In genomic region chr22:23520875-23521441, GRCh38 we compare ENCODE assay signal across 8 cellular contexts. TPM values are rescaled to one million over a fixed set of nuclear protein-coding genes. Genes with fewer than 3 reads are reported as not detected.
DNase-seq lines count a peak whose midpoint lies in the region; ATAC-seq, FAIRE-seq and TF ChIP-seq lines count a peak whose summit lies in the region.

No MANE protein-coding gene starts in this region.

- 77% methylated on average over 28 of the region's 28 CpGs for WGBS in GM12878 (ENCODE audit: insufficient coverage, insufficient replicate concordance, low lambda C conversion rate, missing lambda C conversion rate)

- H3K9me3 ChIP-seq in HUES6 (ENCODE audit: control insufficient read depth, insufficient read depth, low read depth, low read length) (no peaks in the 10 kb centered on the region), GM12878 (replicated peaks; ENCODE audit: control insufficient read depth, insufficient read depth, low read length) (no peaks in the 10 kb centered on the region)

- peaks cover 29% of the 10 kb centered on the region for H3K27me3 ChIP-seq in HUES6 (ENCODE audit: control insufficient read depth, insufficient read depth, low read length)
- peaks cover 4% of the 10 kb centered on the region in 2 experiments; a peak in 3 of 4 replicates for H3K27me3 ChIP-seq in GM12878 (replicated peaks in 1 of 2; ENCODE audit: control insufficient read depth in 2 of 2, insufficient read depth in 2 of 2, low read length in 1 of 2)

- DNase-seq in AG09319 (ENCODE audit: extremely low read depth, low read depth) (peak; percentile 4), GM12878 (ENCODE audit: low read depth, low spot score) (no peak), immature natural killer cell (no peak), GM19240 (ENCODE audit: insufficient read length, low spot score) (no peak), NCI-H1436 (lab: John Stamatoyannopoulos, UW) (no peak)
- no peak for DNase-seq in stimulated activated naive CD8-positive, alpha-beta T cell treated with anti-CD3 and anti-CD28 coated beads, Interleukin-15, amount 100 ng/mL, for 72 hours
- no peak for DNase-seq in stimulated activated CD4-positive, alpha-beta T cell treated with anti-CD3 and anti-CD28 coated beads, Interleukin-4, amount 100 ng/mL, for 4 hours

- H3K9ac ChIP-seq in HUES6 (ENCODE audit: low read length): peak overlapping the region; percentile 87
- H3K9ac ChIP-seq in GM12878 (ENCODE audit: control insufficient read depth, insufficient read depth, low read length): no peak overlapping the region; the same call in 1 of the 2 replicates

- CTCF ChIA-PET in GM12878 (lab: Yijun Ruan, JAX): no interaction called here

- TF ChIP-seq POLR2A in GM12878 (IDR thresholded peaks at IDR 0.05; ENCODE audit: low read depth, low read length): no peak

- in situ Hi-C loops in GM12878 (cut with MboI): no loop called here

- peak overlapping the region; percentile 93 for H3K4me2 ChIP-seq in GM12878 (ENCODE audit: control insufficient read depth, insufficient read depth)

- peak overlapping the region in 5 of 6 donors; percentile 65 to 83 (median 78) for H3K27ac Mint-ChIP-seq in immature natural killer cell
- no peak overlapping the region for H3K27ac Mint-ChIP-seq in stimulated activated naive CD8-positive, alpha-beta T cell treated with anti-CD3 and anti-CD28 coated beads, Interleukin-15, amount 100 ng/mL, for 72 hours

- no peaks in the 10 kb centered on the region for H3K79me2 ChIP-seq in GM12878 (ENCODE audit: control insufficient read depth, insufficient read depth, low read length)

- intact Hi-C loops in GM12878 (cut with micrococcal nuclease; ENCODE audit: unreplicated experiment): no loop called here

- TF ChIP-seq CTCF in AG09319 (IDR thresholded peaks at IDR 0.05; ENCODE audit: low read depth, low read length) (no peak), GM12878 (IDR thresholded peaks at IDR 0.05 in 2 of 3, conservative IDR thresholded peaks at IDR 0.05 in 1 of 3; ENCODE audit: control insufficient read depth in 2 of 3, extremely low read depth in 1 of 3, insufficient read depth in 1 of 3, low read depth in 3 of 3, low read length in 3 of 3) (no peak)

- peaks cover 7 to 19% (median 16%) of the 10 kb centered on the region in 3 donors for H3K27me3 Mint-ChIP-seq in immature natural killer cell (ENCODE audit: low read depth in 3 of 3)
- peaks cover 41% of the 10 kb centered on the region for H3K27me3 Mint-ChIP-seq in stimulated activated naive CD8-positive, alpha-beta T cell treated with anti-CD3 and anti-CD28 coated beads, Interleukin-15, amount 100 ng/mL, for 72 hours

- POLR2A ChIA-PET in GM12878 (lab: Charles Lee): no interaction called here

- H3K27ac ChIP-seq in HUES6 (ENCODE audit: low read depth, low read length) (peak overlapping the region; percentile 94; the same call in 1 of the 2 replicates), GM12878 (ENCODE audit: control insufficient read depth, insufficient read depth) (no peak overlapping the region)

- BruUV-seq in GM12878 (replicated peaks; lab: Mats Ljungman, UMichigan): no TSS peak

- FAIRE-seq in GM12878 (lab: Jason Lieb, UNC): no peak

- H3K4me1 Mint-ChIP-seq in immature natural killer cell: peaks cover 5 to 9% of the 10 kb centered on the region in 2 donors
- H3K4me1 Mint-ChIP-seq in stimulated activated naive CD8-positive, alpha-beta T cell treated with anti-CD3 and anti-CD28 coated beads, Interleukin-15, amount 100 ng/mL, for 72 hours: peaks cover 7% of the 10 kb centered on the region

- ATAC-seq in GM12878: no peak
- ATAC-seq in stimulated activated naive CD8-positive, alpha-beta T cell treated with anti-CD3 and anti-CD28 coated beads, Interleukin-15, amount 100 ng/mL, for 72 hours: no peak

- H3K9me3 Mint-ChIP-seq in immature natural killer cell: no peaks in the 10 kb centered on the region
- no peaks in the 10 kb centered on the region for H3K9me3 Mint-ChIP-seq in stimulated activated naive CD8-positive, alpha-beta T cell treated with anti-CD3 and anti-CD28 coated beads, Interleukin-15, amount 100 ng/mL, for 72 hours

- no peaks in the 10 kb centered on the region for H4K20me1 ChIP-seq in GM12878 (ENCODE audit: control insufficient read depth, insufficient read depth)

- H3K4me3 ChIP-seq in HUES6 (ENCODE audit: low read depth, low read length): peak overlapping the region; percentile 53
- peak overlapping the region; percentile 57; the same call in 1 of the 2 replicates for H3K4me3 ChIP-seq in GM12878

- H2AFZ ChIP-seq in GM12878 (ENCODE audit: control insufficient read depth, low read depth, low read length): no peak overlapping the region; the same call in 1 of the 2 replicates

- H3K36me3 ChIP-seq in HUES6 (ENCODE audit: control insufficient read depth, insufficient read depth, low read length) (no peaks in the 10 kb centered on the region), GM12878 (ENCODE audit: control insufficient read depth in 2 of 2, insufficient read depth in 2 of 2, low read length in 1 of 2) (no peaks in the 10 kb centered on the region)

- SMC1A ChIA-PET in GM12878 (lab: Charles Lee; ENCODE audit: uncharacterized antibody, unreplicated experiment): no interaction called here

- H3K36me3 Mint-ChIP-seq in immature natural killer cell: no peaks in the 10 kb centered on the region

- peak overlapping the region; percentile 67 to 74 (median 69) for H3K4me3 Mint-ChIP-seq in immature natural killer cell
- H3K4me3 Mint-ChIP-seq in stimulated activated naive CD8-positive, alpha-beta T cell treated with anti-CD3 and anti-CD28 coated beads, Interleukin-15, amount 100 ng/mL, for 72 hours: peak overlapping the region; percentile 66 to 73

- no peak for TF ChIP-seq EP300 in GM12878 (IDR thresholded peaks at IDR 0.05; ENCODE audit: borderline replicate concordance in 1 of 2, control insufficient read depth in 1 of 2, low read depth in 2 of 2, low read length in 2 of 2)

- H3K4me1 ChIP-seq in HUES6 (ENCODE audit: control insufficient read depth, insufficient read depth, low read length): peaks cover 39% of the 10 kb centered on the region
- H3K4me1 ChIP-seq in GM12878 (ENCODE audit: control insufficient read depth, insufficient read depth, low read length): 0 out of 2 replicates have a peak, but pooled peaks cover 3% of the 10 kb centered on the region

- RAD21 ChIA-PET in GM12878 (lab: Charles Lee; ENCODE audit: unreplicated experiment): no interaction called here

- TF ChIP-seq RAD21 in GM12878 (IDR thresholded peaks at IDR 0.05; ENCODE audit: insufficient read depth, low read depth, low read length): no peak

TF ChIP-seq in GM12878, 131 proteins besides CTCF, POLR2A, EP300 and RAD21:
- TF ChIP-seq SP1 (IDR thresholded peaks at IDR 0.05; ENCODE audit: low read depth, low read length): no peak
- TF ChIP-seq, protein P1, sequence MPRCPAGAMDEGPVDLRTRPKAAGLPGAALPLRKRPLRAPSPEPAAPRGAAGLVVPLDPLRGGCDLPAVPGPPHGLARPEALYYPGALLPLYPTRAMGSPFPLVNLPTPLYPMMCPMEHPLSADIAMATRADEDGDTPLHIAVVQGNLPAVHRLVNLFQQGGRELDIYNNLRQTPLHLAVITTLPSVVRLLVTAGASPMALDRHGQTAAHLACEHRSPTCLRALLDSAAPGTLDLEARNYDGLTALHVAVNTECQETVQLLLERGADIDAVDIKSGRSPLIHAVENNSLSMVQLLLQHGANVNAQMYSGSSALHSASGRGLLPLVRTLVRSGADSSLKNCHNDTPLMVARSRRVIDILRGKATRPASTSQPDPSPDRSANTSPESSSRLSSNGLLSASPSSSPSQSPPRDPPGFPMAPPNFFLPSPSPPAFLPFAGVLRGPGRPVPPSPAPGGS (IDR thresholded peaks at IDR 0.05; ENCODE audit: borderline replicate concordance, insufficient read depth, low read depth, low read length, poor library complexity, severe bottlenecking): peak; percentile 31

RNA-seq across cellular contexts. Expression of gene IGLL1, which starts 59.1 kb away (rescaled TPM):
- not detected in 2 replicates for total RNA-seq in GM12878 (2013; cell fraction: nucleolus; rRNA removed)
- not detected in 2 replicates for total RNA-seq in GM12878 (2014; rRNA removed)
- total RNA-seq in GM12878 (2014; rRNA removed; fragmentation: Illumina TruSeq; extraction: Trizol): not detected in 2 replicates
- total RNA-seq in GM12878 (2021): not detected in 2 replicates
- not detected for polyA plus RNA-seq in GM12878 (2011; ENCODE audit: low read depth)
- not detected in 2 replicates for polyA plus RNA-seq in GM12878 (2011; rRNA removed)
- polyA plus RNA-seq in GM12878 (2011; cell fraction: cytosol; rRNA removed): not detected in 2 replicates
- polyA plus RNA-seq in GM12878 (2011; cell fraction: nucleus; rRNA removed): not detected in 2 replicates
- polyA plus RNA-seq in GM12878 (2012): not detected in 2 replicates
- polyA plus RNA-seq in GM12878 (2014; fragmentation: Illumina TruSeq; extraction: Trizol): not detected in 2 replicates
- polyA plus RNA-seq in GM12878 (2014; fragmentation: Nextera tagmentation; extraction: Ambion mirVana): not detected
- polyA plus RNA-seq in GM12878 (2014; rRNA removed): not detected in 2 replicates
- not detected for polyA plus RNA-seq in GM12878 (2016; fragmentation: Nextera tagmentation; extraction: Ambion mirVana)
- not detected in 2 replicates for polyA minus RNA-seq in GM12878 (2011; rRNA and poly(A)+ RNA removed)
- not detected in 2 replicates for polyA minus RNA-seq in GM12878 (2011; cell fraction: cytosol; rRNA and poly(A)+ RNA removed)
- not detected in 2 replicates for polyA minus RNA-seq in GM12878 (2011; cell fraction: nucleus; rRNA and poly(A)+ RNA removed)
- polyA plus RNA-seq in immature natural killer cell: not detected

Comparison
In these comparisons a context has a peak if more than half of its experiments do, and no peak if none do; other contexts are left out.
1. H3K27ac Mint-ChIP-seq: peak in immature natural killer cell (5 of 6); none in stimulated activated naive CD8-positive, alpha-beta T cell treated with anti-CD3 and anti-CD28 coated beads, Interleukin-15, amount 100 ng/mL, for 72 hours (0 of 2).